Comparison of ENCODE assay signal across 16 cellular contexts in genomic region chr21:39503138-39503762, GRCh38. TPM values are rescaled to one million over a fixed set of nuclear protein-coding genes. Genes with fewer than 3 reads are reported as not detected.
"Had no signal": no experiment of that assay in that cellular context is flagged by ENCODE, and none has a peak within 500 bp of the region (broad histone marks: within the 10 kb centered on the region; RNA-seq: fewer than 3 reads in every experiment).

No MANE protein-coding gene starts in this region.

- ATAC-seq: activated CD4-positive, CD25-positive, alpha-beta regulatory T cell treated with anti-CD3 and anti-CD28 coated beads, Interleukin-2, amount 50 U/mL, for 24 hours; activated CD8-positive, alpha-beta memory T cell treated with anti-CD3 and anti-CD28 coated beads, Interleukin-2, amount 10 ng/mL, durations not matched to agents 7 days and 5 days; activated naive CD4-positive, alpha-beta T cell treated with anti-CD3 and anti-CD28 coated beads, Interleukin-2, amount 50 U/mL, for 72 hours; activated T-cell treated with anti-CD3 and anti-CD28 coated beads, Interleukin-2, amount 50 U/mL, for 4 hours; esophagus mucosa; natural killer cell treated with Interleukin-12 subunit alpha and Interleukin-12 subunit beta and Interleukin-15 and Interleukin-18, amount 100 ng/mL, for 72 hours; stimulated activated naive CD8-positive, alpha-beta T cell treated with anti-CD3 and anti-CD28 coated beads, Interleukin-15, Interleukin-2, amounts not matched to agents 100 U/mL and 50 U/mL, for 24 hours had no signal

- H3K27ac ChIP-seq: brain microvascular endothelial cell, uterus had no signal

- H3K27me3 ChIP-seq: brain microvascular endothelial cell, uterus had no signal

- H3K9me3 ChIP-seq: uterus had no signal

- DNase-seq: activated CD4-positive, alpha-beta T cell treated with anti-CD3 and anti-CD28 coated beads, Interleukin-2, amount 50 U/mL, for 48 hours; activated CD8-positive, alpha-beta memory T cell treated with anti-CD3 and anti-CD28 coated beads, Interleukin-2, amount 10 ng/mL, durations not matched to agents 7 days and 5 days; activated effector memory CD4-positive, alpha-beta T cell treated with anti-CD3 and anti-CD28 coated beads, Interleukin-2, amount 50 U/mL, for 16 hours; activated T-cell treated with anti-CD3 and anti-CD28 coated beads, Interleukin-2, amount 50 U/mL, for 4 hours; amniotic stem cell; brain microvascular endothelial cell; cerebellar nuclear complex; glutamatergic neuron; stimulated activated CD4-positive, alpha-beta T cell treated with anti-CD3 and anti-CD28 coated beads, Interleukin-2, amount 100 ng/mL, for 48 hours; stimulated activated naive CD8-positive, alpha-beta T cell treated with anti-CD3 and anti-CD28 coated beads, Interleukin-15, Interleukin-2, amounts not matched to agents 100 U/mL and 50 U/mL, for 24 hours; T-helper 2 cell; uterus had no signal

- H3K4me3 ChIP-seq: uterus had no signal

- H3K4me1 ChIP-seq: uterus had no signal

- H3K36me3 ChIP-seq: brain microvascular endothelial cell, uterus had no signal

RNA-seq across cellular contexts. Expression of gene LCA5L, which starts 57.7 kb away (rescaled TPM):
- total RNA-seq: activated CD8-positive, alpha-beta memory T cell treated with anti-CD3 and anti-CD28 coated beads, Interleukin-2, amount 10 ng/mL, durations not matched to agents 7 days and 5 days; activated naive CD4-positive, alpha-beta T cell treated with anti-CD3 and anti-CD28 coated beads, Interleukin-2, amount 50 U/mL, for 72 hours; natural killer cell treated with Interleukin-12 subunit alpha and Interleukin-12 subunit beta and Interleukin-15 and Interleukin-18, amount 100 ng/mL, for 72 hours had no signal
